Comparison of ENCODE assay signal across 23 cellular contexts in genomic region chr18:12699747-12700146, GRCh38. TPM values are rescaled to one million over a fixed set of nuclear protein-coding genes. Genes with fewer than 3 reads are reported as not detected.
DNase-seq lines count a peak whose midpoint lies in the region; ATAC-seq, FAIRE-seq and TF ChIP-seq lines count a peak whose summit lies in the region.
"Had no signal": no experiment of that assay in that cellular context is flagged by ENCODE, and none has a peak within 500 bp of the region (broad histone marks: within the 10 kb centered on the region; RNA-seq: fewer than 3 reads in every experiment).

No MANE protein-coding gene starts in this region.

- H3K27ac ChIP-seq in DND-41 (ENCODE audit: low read length): no peak overlapping the region
- no peak overlapping the region for H3K27ac ChIP-seq in OCI-LY7 (ENCODE audit: low read depth, low read length, poor library complexity, severe bottlenecking)
- peak overlapping the region; percentile 42 for H3K27ac ChIP-seq in epithelial cell of prostate
- H3K27ac ChIP-seq: Peyer's patch, SJSA1 had no signal

- H3K27me3 Mint-ChIP-seq in activated T-helper 17 cell treated with anti-CD3 and anti-CD28 coated beads, Interleukin-2, amount 50 U/mL, for 72 hours: no peaks in the 10 kb centered on the region
- H3K27me3 Mint-ChIP-seq: IgD-negative memory B cell had no signal

- no peak for ATAC-seq in DND-41 (ENCODE audit: insufficient read depth, low read depth)
- ATAC-seq in activated T-helper 17 cell treated with anti-CD3 and anti-CD28 coated beads, Interleukin-2, amount 50 U/mL, for 72 hours (replicated peaks): no peak
- ATAC-seq: Right ventricle myocardium inferior had no signal

- no peaks in the 10 kb centered on the region for H3K9me2 ChIP-seq in Loucy (replicated peaks; ENCODE audit: low read depth, low read length)
- no peaks in the 10 kb centered on the region for H3K9me2 ChIP-seq in OCI-LY7 (ENCODE audit: insufficient read depth, low read length)

- H3K36me3 Mint-ChIP-seq in activated T-helper 17 cell treated with anti-CD3 and anti-CD28 coated beads, Interleukin-2, amount 50 U/mL, for 72 hours (ENCODE audit: low read depth): peaks cover 65% of the 10 kb centered on the region

- FAIRE-seq in D721Med (lab: Jason Lieb, UNC): no peak
- FAIRE-seq: GM18507 had no signal

- H3K4me1 Mint-ChIP-seq in activated T-helper 17 cell treated with anti-CD3 and anti-CD28 coated beads, Interleukin-2, amount 50 U/mL, for 72 hours: peaks cover 23% of the 10 kb centered on the region

- H3K36me3 ChIP-seq in DND-41 (ENCODE audit: insufficient read depth, low read length) (peaks cover 54% of the 10 kb centered on the region), Loucy (ENCODE audit: insufficient read depth, low read length) (peaks cover 29% of the 10 kb centered on the region), OCI-LY7 (ENCODE audit: insufficient read depth, low read length) (peaks cover 61% of the 10 kb centered on the region)

- no peak for DNase-seq in DND-41
- DNase-seq in OCI-LY7 (ENCODE audit: low spot score): no peak
- no peak for DNase-seq in epithelial cell of prostate (ENCODE audit: low read depth, low spot score)
- DNase-seq in ecto neural progenitor cell (ENCODE audit: low spot score): no peak
- DNase-seq in D721Med (ENCODE audit: insufficient read length, low spot score): no peak
- DNase-seq: BE2C, COR-L47, DMS 273 treated with DMSO at 0.1 percent for 48 hours, GDM1, GOT3, HCEC 1CT, NCI-H1436, NCI-H187 treated with DMSO at 0.1 percent for 48 hours, NCI-H226, NCI-H510A treated with DMSO at 0.1 percent for 48 hours, Peyer's patch, T-helper 1 cell had no signal

- H2AFZ ChIP-seq in DND-41 (ENCODE audit: low read depth, low read length) (no peak overlapping the region), Loucy (ENCODE audit: low read length) (no peak overlapping the region), OCI-LY7 (ENCODE audit: low read length) (no peak overlapping the region)

- H3K4me1 ChIP-seq in DND-41 (ENCODE audit: insufficient read depth, low read length) (peaks cover 32% of the 10 kb centered on the region), Loucy (ENCODE audit: insufficient read depth, low read length, poor library complexity, severe bottlenecking) (peaks cover 58% of the 10 kb centered on the region), OCI-LY7 (ENCODE audit: insufficient read depth, low read length, poor library complexity, severe bottlenecking) (peaks cover 30% of the 10 kb centered on the region)
- H3K4me1 ChIP-seq: BE2C had no signal

- H3K9ac ChIP-seq in DND-41 (ENCODE audit: low read depth, low read length) (0 out of 2 replicates have a peak overlapping the region, but pooled peaks have one; percentile 7), Loucy (ENCODE audit: low read depth, low read length, poor library complexity, severe bottlenecking) (peak overlapping the region; percentile 93)

- H3F3A ChIP-seq in Loucy (ENCODE audit: low read depth): no peaks in the 10 kb centered on the region

- intact Hi-C loops in OCI-LY7 (cut with micrococcal nuclease; ENCODE audit: unreplicated experiment): no loop called here

- H3K27me3 ChIP-seq in DND-41 (ENCODE audit: insufficient read depth, low read length, poor library complexity): no peaks in the 10 kb centered on the region
- peaks cover 6% of the 10 kb centered on the region for H3K27me3 ChIP-seq in Loucy (ENCODE audit: insufficient read depth, low read length, poor library complexity, severe bottlenecking)
- H3K27me3 ChIP-seq: BE2C, Peyer's patch, SJSA1 had no signal

- TF ChIP-seq CTCF in DND-41 (IDR thresholded peaks at IDR 0.05; ENCODE audit: borderline replicate concordance, extremely low read depth, low read length, poor library complexity, severe bottlenecking) (no peak), Loucy (conservative IDR thresholded peaks at IDR 0.05; ENCODE audit: low read length) (no peak), OCI-LY7 (conservative IDR thresholded peaks at IDR 0.05; ENCODE audit: low read length) (no peak), D721Med (IDR thresholded peaks at IDR 0.05; ENCODE audit: insufficient read depth, missing control alignments) (no peak)

- H3K4me2 ChIP-seq in DND-41 (ENCODE audit: insufficient read depth, low read length) (peak overlapping the region; percentile 90; the same call in 1 of the 2 replicates), Loucy (ENCODE audit: low read depth, low read length, poor library complexity, severe bottlenecking) (peak overlapping the region; percentile 100), OCI-LY7 (ENCODE audit: low read length) (peak overlapping the region; percentile 99)

- H3K79me2 ChIP-seq in DND-41 (ENCODE audit: insufficient read depth, low read length) (peaks cover 76% of the 10 kb centered on the region), Loucy (ENCODE audit: insufficient read depth, low read length) (peaks cover 80% of the 10 kb centered on the region), OCI-LY7 (ENCODE audit: insufficient read depth, low read depth, low read length) (peaks cover 51% of the 10 kb centered on the region)

- POLR2A ChIA-PET in OCI-LY7 (lab: Charles Lee): interaction anchor here (0.6 to 1.0 kb wide), 4 partner anchors 9 to 320 kb away, joined by 4 to 5 read pairs (median 5); no protein-coding TSS in a partner anchor

- H3K4me3 ChIP-seq in DND-41 (ENCODE audit: low read depth in 1 of 2, low read length in 2 of 2) (no peak overlapping the region), Loucy (ENCODE audit: low read length, poor library complexity, severe bottlenecking) (peak overlapping the region; percentile 98), OCI-LY7 (ENCODE audit: low read depth, low read length, poor library complexity, severe bottlenecking) (no peak overlapping the region)
- H3K4me3 ChIP-seq: Peyer's patch, SJSA1 had no signal

- BruUV-seq in OCI-LY7 (replicated peaks; lab: Mats Ljungman, UMichigan): no TSS peak

- H3K9me3 ChIP-seq in DND-41 (ENCODE audit: insufficient read depth, low read length, severe bottlenecking) (no peaks in the 10 kb centered on the region), Loucy (ENCODE audit: insufficient read depth, low read depth, low read length) (no peaks in the 10 kb centered on the region), OCI-LY7 (ENCODE audit: low read length) (no peaks in the 10 kb centered on the region)
- H3K9me3 ChIP-seq: BE2C, Peyer's patch, SJSA1 had no signal

- peaks cover 12% of the 10 kb centered on the region; the same call in 1 of the 2 replicates for H4K20me1 ChIP-seq in DND-41 (ENCODE audit: insufficient read depth, low read length)
- H4K20me1 ChIP-seq in Loucy (ENCODE audit: insufficient read depth, low read length, poor library complexity, severe bottlenecking): peaks cover 48% of the 10 kb centered on the region
- H4K20me1 ChIP-seq in OCI-LY7 (ENCODE audit: insufficient read depth, low read length): peaks cover 15% of the 10 kb centered on the region; the same call in 1 of the 2 replicates

- no peaks in the 10 kb centered on the region for H3K9me3 Mint-ChIP-seq in activated T-helper 17 cell treated with anti-CD3 and anti-CD28 coated beads, Interleukin-2, amount 50 U/mL, for 72 hours
- H3K9me3 Mint-ChIP-seq: IgD-negative memory B cell had no signal

- CTCF ChIA-PET in OCI-LY7 (lab: Charles Lee; ENCODE audit: unreplicated experiment): no interaction called here

- no peak overlapping the region for H3K4me3 Mint-ChIP-seq in activated T-helper 17 cell treated with anti-CD3 and anti-CD28 coated beads, Interleukin-2, amount 50 U/mL, for 72 hours

- no peak overlapping the region for H3K27ac Mint-ChIP-seq in activated T-helper 17 cell treated with anti-CD3 and anti-CD28 coated beads, Interleukin-2, amount 50 U/mL, for 72 hours

RNA-seq across cellular contexts. Expression of gene CEP76, which starts 2.8 kb away (rescaled TPM):
- total RNA-seq in OCI-LY7 (2014; rRNA removed; shearing (Covaris generic)): 22.1 and 23.7 TPM in 2 replicates
- 13.7 and 14.1 TPM in 2 replicates for total RNA-seq in OCI-LY7 (2022)
- 10 to 100 TPM; 12.0 to 14.7 TPM for total RNA-seq in activated T-helper 17 cell treated with anti-CD3 and anti-CD28 coated beads, Interleukin-2, amount 50 U/mL, for 72 hours

RNA-seq across cellular contexts. Expression of gene PSMG2, which starts 3.1 kb away (rescaled TPM):
- 61.7 and 69.2 TPM in 2 replicates for total RNA-seq in OCI-LY7 (2014; rRNA removed; shearing (Covaris generic))
- total RNA-seq in OCI-LY7 (2022): 98.8 and 103 TPM in 2 replicates
- 100 to 1,000 TPM in 1 of 2 donors, 10 to 100 TPM in 1; 59.6 to 105 TPM for total RNA-seq in activated T-helper 17 cell treated with anti-CD3 and anti-CD28 coated beads, Interleukin-2, amount 50 U/mL, for 72 hours

RNA-seq across cellular contexts. Expression of gene SPIRE1, which starts 41.8 kb away (rescaled TPM):
- total RNA-seq in OCI-LY7 (2014; rRNA removed; shearing (Covaris generic)): 0.19 TPM in 1 of 2 replicates, not detected in the other
- 1.1 and 2.4 TPM in 2 replicates for total RNA-seq in OCI-LY7 (2022)
- 10 to 100 TPM in 1 of 2 donors, 1 to 10 TPM in 1; 5.0 to 12.4 TPM for total RNA-seq in activated T-helper 17 cell treated with anti-CD3 and anti-CD28 coated beads, Interleukin-2, amount 50 U/mL, for 72 hours
